In the genomic region with DNA sequence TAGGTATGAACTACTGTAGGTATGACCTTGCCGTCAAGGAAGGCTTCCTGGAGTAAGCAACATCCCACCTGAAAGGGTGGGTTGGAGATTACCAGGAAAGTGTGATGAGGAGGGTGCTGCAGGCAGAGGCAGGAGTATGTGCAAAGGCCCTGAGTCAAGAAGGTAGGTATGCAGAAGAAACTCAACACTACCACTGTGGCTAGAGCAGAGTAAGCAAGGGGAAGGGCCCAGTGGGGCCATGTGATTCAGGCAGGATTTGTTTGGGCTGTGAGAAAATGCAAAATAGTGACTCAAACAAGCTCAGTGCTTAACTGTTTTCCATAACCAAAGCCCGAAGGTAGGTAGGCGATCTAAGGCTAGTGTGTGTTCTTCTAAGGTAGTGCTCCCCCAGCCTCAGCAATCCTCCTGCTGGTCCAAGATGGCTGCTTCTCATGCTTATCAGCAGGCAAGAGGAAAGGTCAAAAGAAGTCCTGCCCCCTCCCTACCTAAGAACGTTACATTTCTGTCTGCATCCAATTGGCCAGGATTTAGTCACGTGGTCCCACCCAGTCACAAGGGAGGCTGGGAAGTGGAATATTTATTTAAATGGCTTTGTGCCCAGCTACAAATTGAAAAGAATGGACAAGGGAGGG, we compare ENCODE assay signal across 1 cellular context.
A peak's percentile ranks its signal among the peaks of the same experiment; 100 is the strongest.
TF ChIP-seq lines count a peak whose summit lies in the region.

No MANE protein-coding gene starts in this region.

TF ChIP-seq in H1, 55 proteins besides CTCF, POLR2A, EP300 and RAD21:
- TF ChIP-seq JUND (IDR thresholded peaks at IDR 0.05; ENCODE audit: low read length) (no peak), TAF1 (IDR thresholded peaks at IDR 0.05; ENCODE audit: low read depth, low read length) (0 out of 2 replicates have a peak, but pooled peaks have one; percentile 36), YY1 (IDR thresholded peaks at IDR 0.05; ENCODE audit: low read depth, low read length) (peak; percentile 93), HDAC2 (IDR thresholded peaks at IDR 0.05; ENCODE audit: borderline replicate concordance in 1 of 2, low read depth in 2 of 2, low read length in 2 of 2) (peak in 1 of 2 experiments; percentile 63; a peak in 1 of 4 replicates), KDM1A (IDR thresholded peaks at IDR 0.05; ENCODE audit: borderline replicate concordance, low read length) (peak; percentile 92), SIN3A (conservative IDR thresholded peaks at IDR 0.05 in 1 of 2, IDR thresholded peaks at IDR 0.05 in 1 of 2; ENCODE audit: low read depth in 1 of 2, low read length in 2 of 2) (no peak), SP1 (IDR thresholded peaks at IDR 0.05; ENCODE audit: low read depth, low read length) (peak; percentile 47; the same call in 1 of the 2 replicates), SIRT6 (IDR thresholded peaks at IDR 0.05; ENCODE audit: low read length) (no peak), SAP30 (IDR thresholded peaks at IDR 0.05; ENCODE audit: insufficient read depth, insufficient replicate concordance, low read length) (no peak)
- TF ChIP-seq, protein P1, sequence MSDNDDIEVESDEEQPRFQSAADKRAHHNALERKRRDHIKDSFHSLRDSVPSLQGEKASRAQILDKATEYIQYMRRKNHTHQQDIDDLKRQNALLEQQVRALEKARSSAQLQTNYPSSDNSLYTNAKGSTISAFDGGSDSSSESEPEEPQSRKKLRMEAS (IDR thresholded peaks at IDR 0.05): peak; percentile 23; the same call in 1 of the 2 replicates
- TF ChIP-seq, protein P2, sequence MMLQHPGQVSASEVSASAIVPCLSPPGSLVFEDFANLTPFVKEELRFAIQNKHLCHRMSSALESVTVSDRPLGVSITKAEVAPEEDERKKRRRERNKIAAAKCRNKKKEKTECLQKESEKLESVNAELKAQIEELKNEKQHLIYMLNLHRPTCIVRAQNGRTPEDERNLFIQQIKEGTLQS (IDR thresholded peaks at IDR 0.05; ENCODE audit: insufficient read depth, low read depth, low read length): no peak
TF ChIP-seq in H1: peak in this region for 6.
